Comparison of ENCODE assay signal across 8 cellular contexts in the genomic region with DNA sequence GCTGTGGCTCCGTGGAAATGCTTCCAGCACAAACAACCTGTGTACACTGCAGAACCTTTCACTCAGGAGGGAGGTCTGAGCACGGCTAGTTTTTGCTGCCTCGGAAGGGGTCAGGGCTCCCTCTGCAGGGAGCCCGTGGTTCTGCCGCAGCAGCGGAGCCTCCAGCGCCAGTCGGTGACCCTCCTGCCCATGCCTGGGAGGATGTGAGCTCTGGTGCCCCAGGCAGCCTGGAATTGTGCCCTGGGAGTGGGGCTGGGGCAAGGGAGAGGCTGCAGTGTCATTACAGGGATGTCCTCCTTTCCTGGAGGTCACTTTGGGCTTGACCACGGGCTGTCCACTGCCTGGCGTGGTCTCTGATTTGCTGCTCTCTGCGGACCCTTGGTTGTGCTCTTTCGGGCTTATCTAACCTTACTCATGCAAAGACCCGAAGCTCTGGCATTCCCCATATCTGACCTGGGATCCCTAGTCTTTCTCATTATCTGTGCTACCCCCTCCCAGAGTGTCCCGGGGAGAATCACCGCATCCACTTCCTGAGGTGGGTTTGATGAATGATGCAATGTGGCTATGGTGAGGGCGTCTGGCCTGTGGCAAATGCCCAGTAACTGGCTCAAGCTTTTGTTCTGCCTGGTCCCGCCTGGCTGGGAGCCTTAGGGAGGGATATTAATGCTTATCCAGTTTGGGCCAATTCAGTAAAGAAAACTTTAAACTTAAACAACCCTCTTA. TPM values are rescaled to one million over a fixed set of nuclear protein-coding genes. Genes with fewer than 3 reads are reported as not detected.
DNase-seq lines count a peak whose midpoint lies in the region; ATAC-seq and TF ChIP-seq lines count a peak whose summit lies in the region.

No MANE protein-coding gene starts in this region.

- no peaks in the 10 kb centered on the region for H3K36me3 ChIP-seq in SU-DHL-6 (ENCODE audit: low read length)

- TF ChIP-seq CTCF in SU-DHL-6 (IDR thresholded peaks at IDR 0.05; ENCODE audit: insufficient read depth, low read length, poor library complexity, severe bottlenecking): peak; percentile 95

- H3K4me3 ChIP-seq in SU-DHL-6 (ENCODE audit: insufficient read depth, low read length, poor library complexity, severe bottlenecking): peak overlapping the region; percentile 17

- no peaks in the 10 kb centered on the region for H3K79me2 ChIP-seq in SU-DHL-6 (ENCODE audit: insufficient read depth, low read length)

- no peaks in the 10 kb centered on the region for H3K9me2 ChIP-seq in SU-DHL-6 (replicated peaks; ENCODE audit: insufficient read depth, low read length)

- peak overlapping the region; percentile 85 for H3K4me3 Mint-ChIP-seq in activated naive CD8-positive, alpha-beta T cell

- ATAC-seq in GM21717 (IDR thresholded peaks at IDR 0.05; ENCODE audit: unreplicated experiment): peak; percentile 55
- ATAC-seq in HG02571 (IDR thresholded peaks at IDR 0.05; ENCODE audit: unreplicated experiment): no peak

- H3K9me3 ChIP-seq in SU-DHL-6 (ENCODE audit: insufficient read depth, low read length): no peaks in the 10 kb centered on the region

- peak overlapping the region; percentile 9 for H2AFZ ChIP-seq in SU-DHL-6 (ENCODE audit: low read depth, low read length, severe bottlenecking)

- no peaks in the 10 kb centered on the region for H3K36me3 Mint-ChIP-seq in activated naive CD8-positive, alpha-beta T cell

- intact Hi-C loops in cardiac septum (cut with DNase I): loop anchor here (5.0 to 10.0 kb wide), 2 partner anchors 62 to 100 kb away; partner anchors contain the start of genes RSPH3 and TAGAP

- peak overlapping the region; percentile 68 for H3K4me2 ChIP-seq in SU-DHL-6 (ENCODE audit: low read depth, low read length, poor library complexity, severe bottlenecking)

- H3K9me3 Mint-ChIP-seq in activated naive CD8-positive, alpha-beta T cell (ENCODE audit: low read depth): no peaks in the 10 kb centered on the region

- no peaks in the 10 kb centered on the region for H3K27me3 ChIP-seq in SU-DHL-6 (ENCODE audit: low read length)

- H3K27me3 Mint-ChIP-seq in activated naive CD8-positive, alpha-beta T cell: no peaks in the 10 kb centered on the region

- H4K20me1 ChIP-seq in SU-DHL-6 (ENCODE audit: low read depth, low read length): no peaks in the 10 kb centered on the region

- H3K27ac ChIP-seq in SU-DHL-6 (ENCODE audit: low read depth, low read length): peak overlapping the region; percentile 98

- H3K27ac Mint-ChIP-seq in activated naive CD8-positive, alpha-beta T cell: peak overlapping the region; percentile 95

- H3K9ac ChIP-seq in SU-DHL-6 (ENCODE audit: low read length): peak overlapping the region; percentile 55

- DNase-seq in DMS53 treated with DMSO at 0.1 percent for 48 hours (lab: John Stamatoyannopoulos, UW; ENCODE audit: unreplicated experiment) (peak; percentile 26), LoVo (ENCODE audit: low spot score) (peak; percentile 37), cardiac septum (ENCODE audit: low spot score) (peak; percentile 87), retina (peak; percentile 83)

- peaks cover 36% of the 10 kb centered on the region for H3F3A ChIP-seq in SU-DHL-6 (ENCODE audit: insufficient read depth)

- peaks cover 90% of the 10 kb centered on the region for H3K4me1 Mint-ChIP-seq in activated naive CD8-positive, alpha-beta T cell (ENCODE audit: low read depth)

RNA-seq across cellular contexts. Expression of gene TAGAP, which starts 59.5 kb away (rescaled TPM):
- 0.75 TPM for total RNA-seq in cardiac septum

Comparison
In these comparisons a context has a peak if more than half of its experiments do, and no peak if none do; other contexts are left out.
1. DNase-seq: peak in every context shown above with its lines; median percentile 87 in cardiac septum; 83 in retina; 37 in LoVo; 26 in DMS53 treated with DMSO at 0.1 percent for 48 hours.